Comparison of ENCODE assay signal across 8 cellular contexts in the genomic region with DNA sequence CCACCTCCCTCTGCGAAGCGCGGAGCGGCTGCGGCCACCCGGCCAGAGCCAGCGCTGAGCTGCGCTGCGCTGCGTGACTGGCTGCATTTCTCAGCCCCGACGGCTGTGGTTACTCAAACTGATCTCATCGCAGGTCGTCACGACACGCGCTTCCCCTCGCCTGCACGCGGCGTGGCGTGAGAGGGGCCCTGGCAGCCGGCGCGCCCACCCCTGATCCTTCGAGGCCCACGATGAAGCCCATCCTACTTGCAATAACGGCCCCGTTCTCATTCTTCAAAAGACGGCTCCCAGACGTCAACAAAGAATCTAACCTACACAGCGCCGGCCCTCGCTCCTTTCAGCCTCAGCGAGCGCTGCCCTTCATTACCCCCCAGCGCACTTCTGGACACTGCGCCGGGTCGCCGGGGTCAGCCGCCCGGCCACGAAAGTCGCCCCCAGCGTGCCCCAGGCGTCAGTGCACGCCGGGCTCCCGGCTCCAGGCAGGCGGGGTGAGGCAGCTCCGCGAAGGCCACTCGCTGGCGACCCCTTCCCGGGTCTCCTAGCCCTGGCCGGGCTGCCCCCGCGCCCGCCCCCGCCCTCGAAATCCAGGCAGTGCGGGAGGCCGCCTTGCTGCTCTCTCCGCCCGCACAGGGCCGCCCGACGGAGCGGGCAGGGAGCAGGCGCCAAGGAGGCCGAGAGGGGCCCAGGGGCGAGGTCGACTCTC. TPM values are rescaled to one million over a fixed set of nuclear protein-coding genes. Genes with fewer than 3 reads are reported as not detected.
DNase-seq lines count a peak whose midpoint lies in the region; ATAC-seq and TF ChIP-seq lines count a peak whose summit lies in the region.

No MANE protein-coding gene starts in this region.

- CTCF ChIA-PET in activated CD4-positive, alpha-beta T cell treated with anti-CD3 and anti-CD28 coated beads for 36 hours (lab: Charles Lee), result no interaction called here

- H3K36me3 ChIP-seq in duodenal mucosa (ENCODE audit: control insufficient read depth in 1 of 2, insufficient read depth in 2 of 2, low read length in 2 of 2) (no peaks in the 10 kb centered on the region), mesendoderm (ENCODE audit: control insufficient read depth, insufficient read depth, low read length) (no peaks in the 10 kb centered on the region), stomach (no peaks in the 10 kb centered on the region)

- H3K27ac Mint-ChIP-seq in activated CD4-positive, alpha-beta T cell treated with anti-CD3 and anti-CD28 coated beads for 36 hours, result peak overlapping the region; percentile 93

- TF ChIP-seq POLR2A in stomach (IDR thresholded peaks at IDR 0.05), result no peak

- H2BK120ac ChIP-seq in mesendoderm (ENCODE audit: low read depth, low read length), result no peak overlapping the region

- H3K4me1 Mint-ChIP-seq in activated CD4-positive, alpha-beta T cell treated with anti-CD3 and anti-CD28 coated beads for 36 hours, result peaks cover 36% of the 10 kb centered on the region

- H3K9me3 ChIP-seq in duodenal mucosa (ENCODE audit: control insufficient read depth in 1 of 2, low read length in 2 of 2) (no peaks in the 10 kb centered on the region), stomach (no peaks in the 10 kb centered on the region)

- H3K79me1 ChIP-seq in mesendoderm (ENCODE audit: low read length), result no peaks in the 10 kb centered on the region

- H3K27me3 ChIP-seq in duodenal mucosa (ENCODE audit: control insufficient read depth in 1 of 2, insufficient read depth in 2 of 2, low read length in 2 of 2) (no peaks in the 10 kb centered on the region), mesendoderm (ENCODE audit: insufficient read depth, low read length, poor library complexity) (peaks cover 6% of the 10 kb centered on the region), stomach (no peaks in the 10 kb centered on the region)

- H4K8ac ChIP-seq in mesendoderm (ENCODE audit: low read depth, low read length), result no peak overlapping the region

- no peak overlapping the region for H2AK5ac ChIP-seq in mesendoderm (ENCODE audit: low read length)

- POLR2A ChIA-PET in activated CD4-positive, alpha-beta T cell treated with anti-CD3 and anti-CD28 coated beads for 36 hours (lab: Charles Lee), result interaction anchor here (0.6 kb wide), 1 partner anchor 113 kb away, joined by 4 read pairs; no protein-coding TSS in a partner anchor

- H3K27ac ChIP-seq in duodenal mucosa (ENCODE audit: low read depth, low read length) (peak overlapping the region; percentile 93), mesendoderm (ENCODE audit: low read depth, low read length) (no peak overlapping the region), stomach (peak overlapping the region; percentile 83 to 95 (median 89))

- peaks cover 8% of the 10 kb centered on the region for H3K36me3 Mint-ChIP-seq in activated CD4-positive, alpha-beta T cell treated with anti-CD3 and anti-CD28 coated beads for 36 hours (ENCODE audit: low read depth)

- H2BK5ac ChIP-seq in mesendoderm (ENCODE audit: low read length), result no peak overlapping the region

- no CpG with 5 or more reads among the region's 74 CpGs for WGBS in mesendoderm (ENCODE audit: extremely low coverage, insufficient coverage, low lambda C conversion rate)
- WGBS in stomach, 5 donors, result 5 to 10% (median 7%) methylated on average over 50 to 74 of the region's 74 CpGs

- H3K4me3 ChIP-seq in duodenal mucosa (ENCODE audit: low read depth in 1 of 2, low read length in 2 of 2) (peak overlapping the region; percentile 84 to 88), mesendoderm (ENCODE audit: low read length) (no peak overlapping the region), stomach (peak overlapping the region; percentile 47 to 66 (median 56))

- peak overlapping the region; percentile 48 to 77 for H3K9ac ChIP-seq in duodenal mucosa (ENCODE audit: low read depth in 1 of 2, low read length in 2 of 2)
- H3K9ac ChIP-seq in mesendoderm (ENCODE audit: low read length), result peak overlapping the region; percentile 32

- peak overlapping the region; percentile 55 for H3K4me2 ChIP-seq in mesendoderm (ENCODE audit: low read length)

- DNase-seq in AG20443 (ENCODE audit: low spot score) (peak; percentile 74), mesendoderm (no peak), stomach (peak; percentile 43), COLO829 (ENCODE audit: low spot score) (no peak)
- DNase-seq in activated CD4-positive, alpha-beta T cell treated with anti-CD3 and anti-CD28 coated beads for 36 hours, result peak; percentile 60

- no peak for TF ChIP-seq CTCF in stomach (IDR thresholded peaks at IDR 0.05)

- H3K27me3 Mint-ChIP-seq in activated CD4-positive, alpha-beta T cell treated with anti-CD3 and anti-CD28 coated beads for 36 hours, result no peaks in the 10 kb centered on the region

- no peak overlapping the region for H4K5ac ChIP-seq in mesendoderm (ENCODE audit: low read length)

- H2BK15ac ChIP-seq in mesendoderm (replicated peaks; ENCODE audit: low read depth), result no peak overlapping the region

- no peak for TF ChIP-seq EP300 in stomach (IDR thresholded peaks at IDR 0.05)

- H3K56ac ChIP-seq in mesendoderm (ENCODE audit: low read length), result peak overlapping the region; percentile 81

- H3K4me3 Mint-ChIP-seq in activated CD4-positive, alpha-beta T cell treated with anti-CD3 and anti-CD28 coated beads for 36 hours, result peak overlapping the region; percentile 79

- no peak overlapping the region for H3K4ac ChIP-seq in mesendoderm (ENCODE audit: low read depth, low read length)

- no peaks in the 10 kb centered on the region for H3K79me2 ChIP-seq in mesendoderm (ENCODE audit: control insufficient read depth, insufficient read depth, low read length)

- H3K9me3 Mint-ChIP-seq in activated CD4-positive, alpha-beta T cell treated with anti-CD3 and anti-CD28 coated beads for 36 hours (ENCODE audit: low read depth), result peaks cover 3% of the 10 kb centered on the region

- peak overlapping the region; percentile 3 for H3K23ac ChIP-seq in mesendoderm (ENCODE audit: low read length)

- ATAC-seq in GM19324 (IDR thresholded peaks at IDR 0.05; ENCODE audit: low FRiP score, unreplicated experiment) (peak; percentile 18), HG03354 (IDR thresholded peaks at IDR 0.05; ENCODE audit: poor library complexity, severe bottlenecking, unreplicated experiment) (peak; percentile 32)
- ATAC-seq in activated CD4-positive, alpha-beta T cell treated with anti-CD3 and anti-CD28 coated beads for 36 hours, result peak; percentile 27

- intact Hi-C loops in activated CD4-positive, alpha-beta T cell treated with anti-CD3 and anti-CD28 coated beads for 36 hours (cut with DNase I, micrococcal nuclease), result loop anchor here (2.0 to 5.0 kb wide), 7 partner anchors 261 to 964 kb away; partner anchors contain the start of genes SSR3 (in 2 of the 2) and SLC33A1 (in 1 of the 2)
- intact Hi-C loops in stomach (cut with DNase I; ENCODE audit: low total_unique reads), result no loop called here

- H3K4me1 ChIP-seq in duodenal mucosa (ENCODE audit: control insufficient read depth in 1 of 2, insufficient read depth in 2 of 2, low read length in 2 of 2) (peaks cover 35 to 58% of the 10 kb centered on the region in 2 donors), mesendoderm (ENCODE audit: control insufficient read depth, low read depth, low read length) (no peaks in the 10 kb centered on the region), stomach (peaks cover 11 to 40% (median 27%) of the 10 kb centered on the region in 4 donors)

- H3K18ac ChIP-seq in mesendoderm (ENCODE audit: low read length), result peak overlapping the region; percentile 39

RNA-seq across cellular contexts. Expression of gene LEKR1, which starts 9.9 kb away (rescaled TPM):
- total RNA-seq in activated CD4-positive, alpha-beta T cell treated with anti-CD3 and anti-CD28 coated beads for 36 hours, result under 1 TPM; 0.37 to 0.53 TPM
- 0.51 TPM for polyA plus RNA-seq in mesendoderm (2013, experiment 1 of 2)
- 0.04 TPM for polyA plus RNA-seq in mesendoderm (2013, experiment 2 of 2)
- 1 to 10 TPM in 2 of 5 donors, not detected in 3; 2.2 to 2.6 TPM for total RNA-seq in stomach
- under 1 TPM; 0.31 to 0.44 (median 0.33) TPM for polyA plus RNA-seq in stomach

Comparison
In these comparisons a context has a peak if more than half of its experiments do, and no peak if none do; other contexts are left out.
1. DNase-seq: peak in AG20443 (single experiment), activated CD4-positive, alpha-beta T cell treated with anti-CD3 and anti-CD28 coated beads for 36 hours (single experiment) and stomach (single experiment); none in mesendoderm (single experiment) and COLO829 (single experiment).
2. Peak in every context shown above with its lines, with median percentiles within 50 percentile points of each other: ATAC-seq.